In the genomic region with DNA sequence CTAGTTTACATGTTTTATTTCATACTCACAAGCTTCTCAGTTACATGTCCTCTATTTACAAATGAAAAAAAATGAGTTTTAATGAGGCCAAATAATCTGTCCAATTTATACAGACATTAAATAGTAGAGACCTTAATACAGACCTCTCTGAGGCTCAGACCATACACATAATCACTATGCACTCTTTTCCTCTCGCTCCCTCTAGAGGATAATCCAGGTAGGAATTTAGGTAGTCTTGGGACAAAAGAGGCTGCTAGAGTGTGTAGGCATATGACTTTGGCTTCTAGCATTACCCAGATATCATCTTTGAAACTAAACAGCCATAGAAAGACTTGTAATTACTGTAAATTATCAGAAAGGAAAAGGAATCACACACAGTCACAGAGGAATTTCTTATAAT, we compare ENCODE assay signal across 9 cellular contexts.
DNase-seq lines count a peak whose midpoint lies in the region; ATAC-seq and TF ChIP-seq lines count a peak whose summit lies in the region.
"Had no signal": no experiment of that assay in that cellular context is flagged by ENCODE, and none has a peak within 500 bp of the region (broad histone marks: within the 10 kb centered on the region; RNA-seq: fewer than 3 reads in every experiment).

No MANE protein-coding gene starts in this region.

- H3K4me3 Mint-ChIP-seq in WTC11 = no peak overlapping the region

- H3K36me3 Mint-ChIP-seq in WTC11 = no peaks in the 10 kb centered on the region
- no peaks in the 10 kb centered on the region for H3K36me3 Mint-ChIP-seq in activated naive CD4-positive, alpha-beta T cell treated with anti-CD3 and anti-CD28 coated beads, Interleukin-2, amount 50 U/mL, for 72 hours

- peak; percentile 97 for ATAC-seq in WTC11
- no peak for ATAC-seq in activated naive CD4-positive, alpha-beta T cell treated with anti-CD3 and anti-CD28 coated beads, Interleukin-2, amount 50 U/mL, for 72 hours

- H3K4me3 ChIP-seq in lower leg skin (ENCODE audit: low read depth, poor library complexity, severe bottlenecking) = no peak overlapping the region
- H3K4me3 ChIP-seq in MG63 = no peak overlapping the region

- CTCF ChIA-PET in WTC11 (lab: Charles Lee) = no interaction called here

- intact Hi-C loops in lower leg skin (cut with DNase I; ENCODE audit: low total_unique reads) = no loop called here

- H3K36me3 ChIP-seq in MG63 = no peaks in the 10 kb centered on the region

- no peak for TF ChIP-seq POLR2A in lower leg skin (IDR thresholded peaks at IDR 0.05)

- POLR2A ChIA-PET in WTC11 (lab: Charles Lee) = no interaction called here

- peaks cover 3% of the 10 kb centered on the region for H3K9me3 Mint-ChIP-seq in WTC11
- no peaks in the 10 kb centered on the region for H3K9me3 Mint-ChIP-seq in activated naive CD4-positive, alpha-beta T cell treated with anti-CD3 and anti-CD28 coated beads, Interleukin-2, amount 50 U/mL, for 72 hours

- no peak overlapping the region for H3K27ac Mint-ChIP-seq in WTC11
- H3K27ac Mint-ChIP-seq in activated naive CD4-positive, alpha-beta T cell treated with anti-CD3 and anti-CD28 coated beads, Interleukin-2, amount 50 U/mL, for 72 hours = no peak overlapping the region

- no peaks in the 10 kb centered on the region for H3K9me3 ChIP-seq in MG63

- no peaks in the 10 kb centered on the region for H3K27me3 ChIP-seq in MG63

- TF ChIP-seq CTCF in WTC11 (IDR thresholded peaks at IDR 0.05) (0 out of 2 replicates have a peak, but pooled peaks have one; percentile 27), lower leg skin (IDR thresholded peaks at IDR 0.05) (no peak)

- no peaks in the 10 kb centered on the region for H3K27me3 Mint-ChIP-seq in WTC11 (ENCODE audit: low read depth)

- DNase-seq in D341Med (ENCODE audit: low spot score) (peak; percentile 46), HS-5 (ENCODE audit: low read depth) (peak; percentile 32), WTC11 (ENCODE audit: low spot score) (no peak), kidney tubule cell (ENCODE audit: low spot score) (peak; percentile 54), lower leg skin (ENCODE audit: low spot score in 2 of 2) (no peak), CD1c-positive myeloid dendritic cell (ENCODE audit: extremely low spot score) (no peak), MG63 (no peak)
- DNase-seq in activated naive CD4-positive, alpha-beta T cell treated with anti-CD3 and anti-CD28 coated beads, Interleukin-2, amount 50 U/mL, for 72 hours (ENCODE audit: low spot score in 2 of 2) = no peak
- DNase-seq: caudate nucleus had no signal

- 13 to 16% methylated on average over 1 of the region's 1 CpG for WGBS in lower leg skin, 2 donors

- H3K4me1 Mint-ChIP-seq in WTC11 = peaks cover 31% of the 10 kb centered on the region

TF ChIP-seq in WTC11, 78 proteins besides CTCF, POLR2A, EP300 and RAD21:
- no peak for TF ChIP-seq ZNF219 (CRISPR knock-in tag; IDR thresholded peaks at IDR 0.05; ENCODE audit: borderline replicate concordance)
- no peak for TF ChIP-seq ZBTB21 (CRISPR knock-in tag; IDR thresholded peaks at IDR 0.05; ENCODE audit: borderline replicate concordance)
- TF ChIP-seq NR2C2 (CRISPR knock-in tag; IDR thresholded peaks at IDR 0.05) = no peak
- TF ChIP-seq, protein P1, sequence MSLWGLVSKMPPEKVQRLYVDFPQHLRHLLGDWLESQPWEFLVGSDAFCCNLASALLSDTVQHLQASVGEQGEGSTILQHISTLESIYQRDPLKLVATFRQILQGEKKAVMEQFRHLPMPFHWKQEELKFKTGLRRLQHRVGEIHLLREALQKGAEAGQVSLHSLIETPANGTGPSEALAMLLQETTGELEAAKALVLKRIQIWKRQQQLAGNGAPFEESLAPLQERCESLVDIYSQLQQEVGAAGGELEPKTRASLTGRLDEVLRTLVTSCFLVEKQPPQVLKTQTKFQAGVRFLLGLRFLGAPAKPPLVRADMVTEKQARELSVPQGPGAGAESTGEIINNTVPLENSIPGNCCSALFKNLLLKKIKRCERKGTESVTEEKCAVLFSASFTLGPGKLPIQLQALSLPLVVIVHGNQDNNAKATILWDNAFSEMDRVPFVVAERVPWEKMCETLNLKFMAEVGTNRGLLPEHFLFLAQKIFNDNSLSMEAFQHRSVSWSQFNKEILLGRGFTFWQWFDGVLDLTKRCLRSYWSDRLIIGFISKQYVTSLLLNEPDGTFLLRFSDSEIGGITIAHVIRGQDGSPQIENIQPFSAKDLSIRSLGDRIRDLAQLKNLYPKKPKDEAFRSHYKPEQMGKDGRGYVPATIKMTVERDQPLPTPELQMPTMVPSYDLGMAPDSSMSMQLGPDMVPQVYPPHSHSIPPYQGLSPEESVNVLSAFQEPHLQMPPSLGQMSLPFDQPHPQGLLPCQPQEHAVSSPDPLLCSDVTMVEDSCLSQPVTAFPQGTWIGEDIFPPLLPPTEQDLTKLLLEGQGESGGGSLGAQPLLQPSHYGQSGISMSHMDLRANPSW (CRISPR knock-in tag; conservative IDR thresholded peaks at IDR 0.05; ENCODE audit: low read depth) = no peak
- TF ChIP-seq, protein P2, sequence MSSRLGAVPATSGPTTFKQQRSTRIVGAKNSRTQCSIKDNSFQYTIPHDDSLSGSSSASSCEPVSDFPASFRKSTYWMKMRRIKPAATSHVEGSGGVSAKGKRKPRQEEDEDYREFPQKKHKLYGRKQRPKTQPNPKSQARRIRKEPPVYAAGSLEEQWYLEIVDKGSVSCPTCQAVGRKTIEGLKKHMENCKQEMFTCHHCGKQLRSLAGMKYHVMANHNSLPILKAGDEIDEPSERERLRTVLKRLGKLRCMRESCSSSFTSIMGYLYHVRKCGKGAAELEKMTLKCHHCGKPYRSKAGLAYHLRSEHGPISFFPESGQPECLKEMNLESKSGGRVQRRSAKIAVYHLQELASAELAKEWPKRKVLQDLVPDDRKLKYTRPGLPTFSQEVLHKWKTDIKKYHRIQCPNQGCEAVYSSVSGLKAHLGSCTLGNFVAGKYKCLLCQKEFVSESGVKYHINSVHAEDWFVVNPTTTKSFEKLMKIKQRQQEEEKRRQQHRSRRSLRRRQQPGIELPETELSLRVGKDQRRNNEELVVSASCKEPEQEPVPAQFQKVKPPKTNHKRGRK (CRISPR knock-in tag; IDR thresholded peaks at IDR 0.05; ENCODE audit: borderline replicate concordance) = no peak
- TF ChIP-seq MXD4 (CRISPR knock-in tag; IDR thresholded peaks at IDR 0.05; ENCODE audit: borderline replicate concordance) = no peak
- TF ChIP-seq, protein P3, sequence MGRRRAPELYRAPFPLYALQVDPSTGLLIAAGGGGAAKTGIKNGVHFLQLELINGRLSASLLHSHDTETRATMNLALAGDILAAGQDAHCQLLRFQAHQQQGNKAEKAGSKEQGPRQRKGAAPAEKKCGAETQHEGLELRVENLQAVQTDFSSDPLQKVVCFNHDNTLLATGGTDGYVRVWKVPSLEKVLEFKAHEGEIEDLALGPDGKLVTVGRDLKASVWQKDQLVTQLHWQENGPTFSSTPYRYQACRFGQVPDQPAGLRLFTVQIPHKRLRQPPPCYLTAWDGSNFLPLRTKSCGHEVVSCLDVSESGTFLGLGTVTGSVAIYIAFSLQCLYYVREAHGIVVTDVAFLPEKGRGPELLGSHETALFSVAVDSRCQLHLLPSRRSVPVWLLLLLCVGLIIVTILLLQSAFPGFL (CRISPR knock-in tag; IDR thresholded peaks at IDR 0.05; ENCODE audit: borderline replicate concordance) = no peak
- no peak for TF ChIP-seq EMX1 (CRISPR knock-in tag; IDR thresholded peaks at IDR 0.05)
- no peak for TF ChIP-seq FOXJ3 (CRISPR knock-in tag; IDR thresholded peaks at IDR 0.05; ENCODE audit: borderline replicate concordance)
- TF ChIP-seq, protein P4, sequence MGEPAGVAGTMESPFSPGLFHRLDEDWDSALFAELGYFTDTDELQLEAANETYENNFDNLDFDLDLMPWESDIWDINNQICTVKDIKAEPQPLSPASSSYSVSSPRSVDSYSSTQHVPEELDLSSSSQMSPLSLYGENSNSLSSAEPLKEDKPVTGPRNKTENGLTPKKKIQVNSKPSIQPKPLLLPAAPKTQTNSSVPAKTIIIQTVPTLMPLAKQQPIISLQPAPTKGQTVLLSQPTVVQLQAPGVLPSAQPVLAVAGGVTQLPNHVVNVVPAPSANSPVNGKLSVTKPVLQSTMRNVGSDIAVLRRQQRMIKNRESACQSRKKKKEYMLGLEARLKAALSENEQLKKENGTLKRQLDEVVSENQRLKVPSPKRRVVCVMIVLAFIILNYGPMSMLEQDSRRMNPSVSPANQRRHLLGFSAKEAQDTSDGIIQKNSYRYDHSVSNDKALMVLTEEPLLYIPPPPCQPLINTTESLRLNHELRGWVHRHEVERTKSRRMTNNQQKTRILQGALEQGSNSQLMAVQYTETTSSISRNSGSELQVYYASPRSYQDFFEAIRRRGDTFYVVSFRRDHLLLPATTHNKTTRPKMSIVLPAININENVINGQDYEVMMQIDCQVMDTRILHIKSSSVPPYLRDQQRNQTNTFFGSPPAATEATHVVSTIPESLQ (CRISPR knock-in tag; IDR thresholded peaks at IDR 0.05) = no peak
- TF ChIP-seq ETV6 (CRISPR knock-in tag; IDR thresholded peaks at IDR 0.05) = no peak
- TF ChIP-seq, protein P5, sequence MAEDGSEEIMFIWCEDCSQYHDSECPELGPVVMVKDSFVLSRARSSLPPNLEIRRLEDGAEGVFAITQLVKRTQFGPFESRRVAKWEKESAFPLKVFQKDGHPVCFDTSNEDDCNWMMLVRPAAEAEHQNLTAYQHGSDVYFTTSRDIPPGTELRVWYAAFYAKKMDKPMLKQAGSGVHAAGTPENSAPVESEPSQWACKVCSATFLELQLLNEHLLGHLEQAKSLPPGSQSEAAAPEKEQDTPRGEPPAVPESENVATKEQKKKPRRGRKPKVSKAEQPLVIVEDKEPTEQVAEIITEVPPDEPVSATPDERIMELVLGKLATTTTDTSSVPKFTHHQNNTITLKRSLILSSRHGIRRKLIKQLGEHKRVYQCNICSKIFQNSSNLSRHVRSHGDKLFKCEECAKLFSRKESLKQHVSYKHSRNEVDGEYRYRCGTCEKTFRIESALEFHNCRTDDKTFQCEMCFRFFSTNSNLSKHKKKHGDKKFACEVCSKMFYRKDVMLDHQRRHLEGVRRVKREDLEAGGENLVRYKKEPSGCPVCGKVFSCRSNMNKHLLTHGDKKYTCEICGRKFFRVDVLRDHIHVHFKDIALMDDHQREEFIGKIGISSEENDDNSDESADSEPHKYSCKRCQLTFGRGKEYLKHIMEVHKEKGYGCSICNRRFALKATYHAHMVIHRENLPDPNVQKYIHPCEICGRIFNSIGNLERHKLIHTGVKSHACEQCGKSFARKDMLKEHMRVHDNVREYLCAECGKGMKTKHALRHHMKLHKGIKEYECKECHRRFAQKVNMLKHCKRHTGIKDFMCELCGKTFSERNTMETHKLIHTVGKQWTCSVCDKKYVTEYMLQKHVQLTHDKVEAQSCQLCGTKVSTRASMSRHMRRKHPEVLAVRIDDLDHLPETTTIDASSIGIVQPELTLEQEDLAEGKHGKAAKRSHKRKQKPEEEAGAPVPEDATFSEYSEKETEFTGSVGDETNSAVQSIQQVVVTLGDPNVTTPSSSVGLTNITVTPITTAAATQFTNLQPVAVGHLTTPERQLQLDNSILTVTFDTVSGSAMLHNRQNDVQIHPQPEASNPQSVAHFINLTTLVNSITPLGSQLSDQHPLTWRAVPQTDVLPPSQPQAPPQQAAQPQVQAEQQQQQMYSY (CRISPR knock-in tag; IDR thresholded peaks at IDR 0.05) = no peak
- no peak for TF ChIP-seq PRRX2 (CRISPR knock-in tag; IDR thresholded peaks at IDR 0.05)
TF ChIP-seq in WTC11: peak in this region for 0.

Comparison
In these comparisons a context has a peak if more than half of its experiments do, and no peak if none do; other contexts are left out.
1. DNase-seq: peak in D341Med (single experiment), HS-5 (single experiment) and kidney tubule cell (single experiment); none in WTC11 (single experiment), lower leg skin (0 of 2), activated naive CD4-positive, alpha-beta T cell treated with anti-CD3 and anti-CD28 coated beads, Interleukin-2, amount 50 U/mL, for 72 hours (0 of 2), CD1c-positive myeloid dendritic cell (single experiment) and MG63 (single experiment).